Comparison of ENCODE assay signal across 8 cellular contexts in the genomic region with DNA sequence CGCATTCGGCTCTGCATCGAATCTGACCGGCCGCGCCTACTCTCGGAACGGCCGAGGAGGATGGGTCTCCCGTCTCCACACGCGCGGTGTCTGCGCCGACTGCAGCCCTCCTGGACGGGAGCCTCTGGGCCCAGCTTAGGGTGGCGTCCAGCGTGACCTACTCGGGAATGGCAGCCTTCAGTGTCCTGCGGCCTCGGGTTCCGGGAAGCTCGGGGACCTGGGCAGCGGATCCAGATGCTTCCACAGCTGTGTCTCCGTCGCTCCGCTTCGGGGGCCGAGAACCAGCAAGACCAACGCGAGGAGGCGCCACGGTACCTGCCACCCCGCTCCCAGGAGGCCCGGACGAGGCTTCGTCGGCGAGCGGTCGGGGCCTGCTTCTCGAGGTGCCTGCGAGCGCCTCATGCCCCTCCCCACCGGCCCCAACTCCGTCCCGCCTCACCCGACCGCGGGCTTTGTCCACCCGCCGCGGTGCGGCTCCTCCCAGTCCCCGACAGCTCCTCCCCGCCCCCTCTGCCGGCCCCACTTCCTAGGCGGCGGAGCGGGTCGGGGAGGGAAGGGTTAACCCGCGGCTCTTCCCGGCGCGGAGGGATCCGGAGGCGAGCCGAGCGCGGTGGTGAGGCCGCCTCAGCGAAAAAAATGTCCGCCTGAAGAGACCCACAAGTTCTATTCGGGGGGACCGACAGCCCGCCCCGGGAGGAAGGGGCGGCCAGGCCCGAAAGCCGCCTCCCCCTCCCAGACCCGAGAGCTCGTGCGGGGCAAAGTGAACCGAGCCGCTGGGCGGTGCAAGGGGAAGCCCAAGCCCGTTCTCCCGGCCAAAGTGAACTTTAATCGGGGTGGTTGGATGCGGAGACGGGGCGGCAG. TPM values are rescaled to one million over a fixed set of nuclear protein-coding genes. Genes with fewer than 3 reads are reported as not detected.
DNase-seq lines count a peak whose midpoint lies in the region; FAIRE-seq and TF ChIP-seq lines count a peak whose summit lies in the region.

A gene (plus strand): TSS at position 599 of the 861 bp plus-strand sequence. CDS start 1,270 bp downstream, outside the sequence.

- TF ChIP-seq RAD21 in H1 (IDR thresholded peaks at IDR 0.05 in 1 of 2, conservative IDR thresholded peaks at IDR 0.05 in 1 of 2; ENCODE audit: low read depth in 2 of 2, low read length in 2 of 2), result peak; percentile 31 to 43; a peak in 2 of 4 replicates

- H3K27me3 ChIP-seq in H1 (replicated peaks in 1 of 4; ENCODE audit: control insufficient read depth in 3 of 4, extremely low read depth in 1 of 4, insufficient read depth in 3 of 4, low read length in 3 of 4), result peaks cover 0 to 3% (median 0%) of the 10 kb centered on the region in 4 experiments; a peak in 3 of 7 replicates
- no peaks in the 10 kb centered on the region for H3K27me3 ChIP-seq in mesendoderm (ENCODE audit: insufficient read depth, low read length, poor library complexity)

- peaks cover 0 to 37% of the 10 kb centered on the region in 2 experiments; a peak in 2 of 4 replicates for H3K79me2 ChIP-seq in H1 (ENCODE audit: control insufficient read depth in 1 of 2, insufficient read depth in 2 of 2, low read length in 2 of 2)
- peaks cover 15% of the 10 kb centered on the region for H3K79me2 ChIP-seq in mesendoderm (ENCODE audit: control insufficient read depth, insufficient read depth, low read length)

- H3K4me2 ChIP-seq in H1 (ENCODE audit: insufficient read depth in 1 of 2, low read depth in 2 of 2, low read length in 2 of 2), result peak within 1 kb of the TSS; percentile 80 to 90
- H3K4me2 ChIP-seq in mesendoderm (ENCODE audit: low read length), result peak within 1 kb of the TSS; percentile 42

- H3K23ac ChIP-seq in H1 (ENCODE audit: insufficient read length) (no peak within 1 kb of the TSS), mesendoderm (ENCODE audit: low read length) (peak within 1 kb of the TSS; percentile 54)

- H4K91ac ChIP-seq in H1 (replicated peaks; ENCODE audit: insufficient read length, low read length), result peak within 1 kb of the TSS; percentile 85

- WGBS in H1 (ENCODE audit: extremely low coverage in 1 of 2, insufficient coverage in 1 of 2, insufficient read length in 1 of 2, insufficient replicate concordance in 2 of 2, low coverage in 1 of 2, low lambda C conversion rate in 2 of 2, missing lambda C conversion rate in 1 of 2), 2 experiments, result 2% methylated on average over 51 of the region's 93 CpGs; no CpG with 5 or more reads in 1 of the 2 experiments
- no CpG with 5 or more reads among the region's 93 CpGs for whole genome bisulfite sequencing in mesendoderm (ENCODE audit: extremely low coverage, insufficient coverage, low lambda C conversion rate)

- peak within 1 kb of the TSS; percentile 22; the same call in 1 of the 2 replicates for H2AFZ ChIP-seq in H1 (ENCODE audit: low read length)

- H3K56ac ChIP-seq in H1 (replicated peaks; ENCODE audit: insufficient read length, low read depth, low read length), result peak within 1 kb of the TSS; percentile 95
- peak within 1 kb of the TSS; percentile 92 for H3K56ac ChIP-seq in mesendoderm (ENCODE audit: low read length)

- TF ChIP-seq POLR2A in H1 (IDR thresholded peaks at IDR 0.05; ENCODE audit: control extremely low read depth in 1 of 2, low read depth in 2 of 2, low read length in 2 of 2), result peak; percentile 74 to 75; a peak in 2 of 3 replicates

- H2AK5ac ChIP-seq in H1 (ENCODE audit: low read depth, low read length) (no peak within 1 kb of the TSS), mesendoderm (ENCODE audit: low read length) (no peak within 1 kb of the TSS)

- peak; percentile 39 for TF ChIP-seq CTCF in GM20000 (IDR thresholded peaks at IDR 0.05; ENCODE audit: extremely low read depth, missing control alignments)
- TF ChIP-seq CTCF in H1 (IDR thresholded peaks at IDR 0.05; ENCODE audit: control extremely low read depth in 1 of 3, insufficient read depth in 1 of 3, low read depth in 1 of 3, low read length in 3 of 3), result peak in 2 of 3 experiments; percentile 37 to 38; a peak in 2 of 4 replicates

- H3K4me3 ChIP-seq in H1 (ENCODE audit: extremely low read depth in 1 of 4, insufficient read depth in 2 of 4, low read depth in 3 of 4, low read length in 4 of 4), result peak within 1 kb of the TSS; percentile 84 to 96 (median 92)
- H3K4me3 ChIP-seq in mesendoderm (ENCODE audit: low read length), result peak within 1 kb of the TSS; percentile 56

- H3K79me1 ChIP-seq in H1 (ENCODE audit: low read depth, low read length), result no peaks in the 10 kb centered on the region
- no peaks in the 10 kb centered on the region for H3K79me1 ChIP-seq in mesendoderm (ENCODE audit: low read length)

- H4K5ac ChIP-seq in H1 (ENCODE audit: insufficient read length, low read depth, low read length) (peak within 1 kb of the TSS; percentile 86), mesendoderm (ENCODE audit: low read length) (no peak within 1 kb of the TSS)

- H4K20me1 ChIP-seq in H1 (replicated peaks in 1 of 2; ENCODE audit: control insufficient read depth in 1 of 2, insufficient read depth in 2 of 2, low read length in 2 of 2), result no peaks in the 10 kb centered on the region

- H2BK120ac ChIP-seq in H1 (replicated peaks; ENCODE audit: low read depth, low read length) (no peak within 1 kb of the TSS), mesendoderm (ENCODE audit: low read depth, low read length) (peak within 1 kb of the TSS; percentile 64)

- no peaks in the 10 kb centered on the region for H3K9me3 ChIP-seq in H1 (ENCODE audit: insufficient read depth in 2 of 2, low read depth in 1 of 2, low read length in 1 of 2)

- peak within 1 kb of the TSS; percentile 84; the same call in 1 of the 2 replicates for H2BK12ac ChIP-seq in H1 (ENCODE audit: low read depth, low read length)

- H3K4ac ChIP-seq in H1 (replicated peaks; ENCODE audit: insufficient read length, low read depth, low read length) (peak within 1 kb of the TSS; percentile 48), mesendoderm (ENCODE audit: low read depth, low read length) (peak within 1 kb of the TSS; percentile 74)

- H3K4me1 ChIP-seq in H1 (replicated peaks in 1 of 4; ENCODE audit: control insufficient read depth in 3 of 4, insufficient read depth in 4 of 4, low read length in 3 of 4) (peaks cover 2 to 6% (median 4%) of the 10 kb centered on the region in 4 experiments; a peak in 6 of 7 replicates), mesendoderm (ENCODE audit: control insufficient read depth, low read depth, low read length) (no peaks in the 10 kb centered on the region)

- POLR2A ChIA-PET in H1 (lab: Charles Lee; ENCODE audit: partially characterized antibody), result interaction anchor here (0.6 to 4.1 kb wide), 23 partner anchors 8 to 333 kb away, joined by 3 to 69 read pairs (median 4); no protein-coding TSS in a partner anchor

- CTCF ChIA-PET in H1 (lab: Charles Lee; ENCODE audit: partially characterized antibody), result interaction anchor here (0.6 to 1.4 kb wide), 7 partner anchors 8 to 100 kb away, joined by 3 to 10 read pairs (median 3); no protein-coding TSS in a partner anchor

- no peak within 1 kb of the TSS for H3K14ac ChIP-seq in H1 (ENCODE audit: insufficient read length)

- peak within 1 kb of the TSS; percentile 95 for H3K18ac ChIP-seq in H1 (ENCODE audit: extremely low read depth, low read length)
- peak within 1 kb of the TSS; percentile 91 for H3K18ac ChIP-seq in mesendoderm (ENCODE audit: low read length)

- H3K36me3 ChIP-seq in H1 (ENCODE audit: control insufficient read depth in 2 of 4, insufficient read depth in 4 of 4, low read length in 3 of 4), result peaks cover 0 to 20% (median 0%) of the 10 kb centered on the region in 4 experiments; a peak in 2 of 8 replicates
- no peaks in the 10 kb centered on the region for H3K36me3 ChIP-seq in mesendoderm (ENCODE audit: control insufficient read depth, insufficient read depth, low read length)

- H3K27ac ChIP-seq in H1 (ENCODE audit: low read depth, low read length) (peak within 1 kb of the TSS; percentile 88), mesendoderm (ENCODE audit: low read depth, low read length) (peak within 1 kb of the TSS; percentile 87)

- H3K23me2 ChIP-seq in H1 (ENCODE audit: low read depth, low read length), result peaks cover 13% of the 10 kb centered on the region

- peak; percentile 96 for DNase-seq in COR-L47 (lab: John Stamatoyannopoulos, UW)
- DNase-seq in GM20000 (ENCODE audit: low spot score), result peak; percentile 95
- DNase-seq in HT1080 (ENCODE audit: low read depth), result peak; percentile 91
- peak; percentile 81 to 93 for DNase-seq in NOMO-1 (lab: John Stamatoyannopoulos, UW; ENCODE audit: unreplicated experiment in 2 of 2)
- peak; percentile 75 for DNase-seq in activated CD8-positive, alpha-beta memory T cell treated with anti-CD3 and anti-CD28 coated beads for 4 hours (ENCODE audit: low read depth in 2 of 2)
- peak; percentile 89 to 94 for DNase-seq in H1 (ENCODE audit: low read depth in 1 of 2, low spot score in 2 of 2)
- DNase-seq in mesendoderm, result peak; percentile 98
- DNase-seq in stimulated activated CD8-positive, alpha-beta memory T cell treated with anti-CD3 and anti-CD28 coated beads, Interleukin-15, amount 100 ng/mL, for 1 hour (ENCODE audit: low read depth), result peak; percentile 70

- H3K9ac ChIP-seq in H1 (replicated peaks in 1 of 4; ENCODE audit: extremely low read depth in 1 of 4, low read depth in 3 of 4, low read length in 3 of 4), result peak within 1 kb of the TSS; percentile 84 to 98 (median 89)
- H3K9ac ChIP-seq in mesendoderm (ENCODE audit: low read length), result peak within 1 kb of the TSS; percentile 81

- peak in 1 of 2 experiments; percentile 88; a peak in 2 of 3 replicates for TF ChIP-seq EP300 in H1 (IDR thresholded peaks at IDR 0.05; ENCODE audit: borderline replicate concordance in 1 of 2, low read depth in 2 of 2, low read length in 2 of 2)

- H2BK15ac ChIP-seq in H1 (ENCODE audit: low read length) (0 out of 2 replicates have a peak within 1 kb of the TSS, but pooled peaks have one; percentile 81), mesendoderm (replicated peaks; ENCODE audit: low read depth) (no peak within 1 kb of the TSS)

- peak within 1 kb of the TSS; percentile 48; the same call in 1 of the 2 replicates for H2BK20ac ChIP-seq in H1 (ENCODE audit: low read length)

- H4K8ac ChIP-seq in H1 (ENCODE audit: extremely low read depth, insufficient read depth, low read length) (peak within 1 kb of the TSS; percentile 92), mesendoderm (ENCODE audit: low read depth, low read length) (peak within 1 kb of the TSS; percentile 68)

- H2BK5ac ChIP-seq in H1 (ENCODE audit: low read depth, low read length), result peak within 1 kb of the TSS; percentile 90
- peak within 1 kb of the TSS; percentile 57 for H2BK5ac ChIP-seq in mesendoderm (ENCODE audit: low read length)

- FAIRE-seq in H1 (lab: Jason Lieb, UNC), result no peak

RNA-seq across cellular contexts. Expression of the gene that starts here (rescaled TPM):
- 66.5 and 96.2 TPM in 2 replicates for total RNA-seq in HT1080 (2014; rRNA removed; shearing (Covaris generic))
- 39.7 and 51.8 TPM in 2 replicates for polyA plus RNA-seq in HT1080 (2015; cell fraction: cytosol; rRNA removed)
- 49.3 and 50.1 TPM in 2 replicates for polyA plus RNA-seq in HT1080 (2015; cell fraction: nucleus; rRNA removed)
- 90.9 and 101 TPM in 2 replicates for total RNA-seq in H1 (2021; fragmentation: NEBNext Ultra II Directional; extraction: Animal tissue kit (Norgen Biotek cat#: 25700))
- 85.8 and 95.9 TPM in 2 replicates for polyA plus RNA-seq in H1 (2011; rRNA removed)
- polyA plus RNA-seq in H1 (2011; cell fraction: cytosol; rRNA removed), result 49.9 TPM
- polyA plus RNA-seq in H1 (2011; cell fraction: nucleus; rRNA removed), result 85.0 TPM
- polyA plus RNA-seq in H1 (2012, experiment 1 of 2), result 43.7 to 62.1 TPM (median 48.9 TPM) in 4 replicates
- 2.3 TPM for polyA plus RNA-seq in H1 (2012, experiment 2 of 2)
- 38.2 TPM for polyA plus RNA-seq in H1 (2013, experiment 1 of 2)
- polyA plus RNA-seq in H1 (2013, experiment 2 of 2), result 37.4 TPM
- 187 and 255 TPM in 2 replicates for polyA minus RNA-seq in H1 (2011; rRNA and poly(A)+ RNA removed)
- polyA minus RNA-seq in H1 (2011; cell fraction: cytosol; rRNA and poly(A)+ RNA removed), result 67.1 TPM
- 203 TPM for polyA minus RNA-seq in H1 (2011; cell fraction: nucleus; rRNA and poly(A)+ RNA removed)
- 42.7 TPM for polyA plus RNA-seq in mesendoderm (2013, experiment 1 of 2)
- polyA plus RNA-seq in mesendoderm (2013, experiment 2 of 2), result 38.4 TPM

Comparison
In these comparisons a context has a peak if more than half of its experiments do, and no peak if none do; other contexts are left out.
1. Peak in every context shown above with its lines: DNase-seq, H3K4me3 ChIP-seq and H3K27ac ChIP-seq.